8 cellular contexts compared by ENCODE assay signal in genomic region chr16:27314161-27314723, GRCh38. TPM values are rescaled to one million over a fixed set of nuclear protein-coding genes. Genes with fewer than 3 reads are reported as not detected.
DNase-seq lines count a peak whose midpoint lies in the region; ATAC-seq and TF ChIP-seq lines count a peak whose summit lies in the region.

No MANE protein-coding gene starts in this region.

- H3K27ac ChIP-seq in VCaP: peak overlapping the region; percentile 62
- peak overlapping the region; percentile 99 to 100 (median 99) for H3K27ac ChIP-seq in right lobe of liver

- no peaks in the 10 kb centered on the region for H3K9me3 ChIP-seq in right lobe of liver

- peak overlapping the region; percentile 92 to 93 (median 93) for H3K4me3 ChIP-seq in right lobe of liver

- no peak for TF ChIP-seq CTCF in VCaP (conservative IDR thresholded peaks at IDR 0.05)
- no peak for TF ChIP-seq CTCF in right lobe of liver (IDR thresholded peaks at IDR 0.05)

- intact Hi-C loops in right lobe of liver (cut with DNase I): loop anchor here in 1 of 2 donors (10.0 kb wide), 1 partner anchor 51 kb away; no protein-coding TSS in a partner anchor

- H3K4me1 ChIP-seq in right lobe of liver: peaks cover 0 to 60% (median 24%) of the 10 kb centered on the region in 4 donors

- H3K36me3 ChIP-seq in right lobe of liver: no peaks in the 10 kb centered on the region

- no peaks in the 10 kb centered on the region for H3K27me3 ChIP-seq in right lobe of liver

- peak; percentile 83 for TF ChIP-seq POLR2A in right lobe of liver (IDR thresholded peaks at IDR 0.05)

- 0% methylated on average over 14 of the region's 39 CpGs for WGBS in right lobe of liver (ENCODE audit: insufficient coverage, low coverage, low lambda C conversion rate, missing lambda C conversion rate)

- DNase-seq in dedifferentiated amniotic fluid mesenchymal stem cell (ENCODE audit: extremely low spot score) (peak; percentile 55), right lobe of liver (peak; percentile 79 to 85 (median 80)), SK-N-DZ (ENCODE audit: low spot score) (no peak)
- peak; percentile 34 to 35 for DNase-seq in stimulated activated CD8-positive, alpha-beta memory T cell treated with anti-CD3 and anti-CD28 coated beads, Interleukin-15, amount 100 ng/mL, for 4 hours (ENCODE audit: low read depth in 2 of 2)

- ATAC-seq in GM18502 (IDR thresholded peaks at IDR 0.05; ENCODE audit: poor library complexity, unreplicated experiment) (peak; percentile 21), HG03439 (IDR thresholded peaks at IDR 0.05; ENCODE audit: unreplicated experiment) (peak; percentile 18), right lobe of liver (peak; percentile 46 to 58 (median 56)), HG02623 (IDR thresholded peaks at IDR 0.05; ENCODE audit: unreplicated experiment) (no peak)

RNA-seq across cellular contexts. Expression of gene IL4R, which starts 0.5 kb away (rescaled TPM):
- total RNA-seq in right lobe of liver: 100 to 1,000 TPM in 1 of 6 experiments, 10 to 100 TPM in 5; 38.8 to 147 (median 46.9) TPM
- polyA plus RNA-seq in SK-N-DZ (2014; cell fraction: cytosol; rRNA removed): 0.84 and 0.85 TPM in 2 replicates
- polyA plus RNA-seq in SK-N-DZ (2014; cell fraction: nucleus; rRNA removed): 0.28 and 0.33 TPM in 2 replicates

RNA-seq across cellular contexts. Expression of gene NSMCE1, which starts 45.7 kb away (rescaled TPM):
- 10 to 100 TPM; 23.7 to 42.3 (median 33.1) TPM for total RNA-seq in right lobe of liver
- polyA plus RNA-seq in SK-N-DZ (2014; cell fraction: cytosol; rRNA removed): 75.4 and 86.0 TPM in 2 replicates
- polyA plus RNA-seq in SK-N-DZ (2014; cell fraction: nucleus; rRNA removed): 39.8 and 43.7 TPM in 2 replicates
